2 cellular contexts compared by ENCODE assay signal in genomic region chr19:19820774-19821315, GRCh38.
TF ChIP-seq lines count a peak whose summit lies in the region.

No MANE protein-coding gene starts in this region.

TF ChIP-seq in liver, 16 proteins besides CTCF, POLR2A, EP300 and RAD21 (continued from another document):
- TF ChIP-seq SP1 (IDR thresholded peaks at IDR 0.05), result no peak
- TF ChIP-seq ZBTB33 (IDR thresholded peaks at IDR 0.05), result no peak
- no peak for TF ChIP-seq GABPA (IDR thresholded peaks at IDR 0.05 in 1 of 2, conservative IDR thresholded peaks at IDR 0.05 in 1 of 2)
- TF ChIP-seq HNF4A (conservative IDR thresholded peaks at IDR 0.05), result no peak
- no peak for TF ChIP-seq ATF3 (IDR thresholded peaks at IDR 0.05)
- no peak for TF ChIP-seq REST (IDR thresholded peaks at IDR 0.05)
- no peak for TF ChIP-seq JUND (IDR thresholded peaks at IDR 0.05)
- TF ChIP-seq NR2F2 (IDR thresholded peaks at IDR 0.05), result no peak

TF ChIP-seq in HepG2, 621 proteins besides CTCF, POLR2A, EP300 and RAD21 (continued from another document):
- no peak for TF ChIP-seq IRF9 (CRISPR knock-in tag; IDR thresholded peaks at IDR 0.05; ENCODE audit: borderline replicate concordance)
- no peak for TF ChIP-seq ZNF264 (CRISPR knock-in tag; IDR thresholded peaks at IDR 0.05)
- TF ChIP-seq ZNF160 (CRISPR knock-in tag; IDR thresholded peaks at IDR 0.05), result no peak
- TF ChIP-seq ZNF234 (CRISPR knock-in tag; conservative IDR thresholded peaks at IDR 0.05), result no peak
- no peak for TF ChIP-seq TERF1 (CRISPR knock-in tag; IDR thresholded peaks at IDR 0.05)
- TF ChIP-seq KLF16 (CRISPR knock-in tag; IDR thresholded peaks at IDR 0.05), result no peak
- TF ChIP-seq ZC3H13 (CRISPR knock-in tag; IDR thresholded peaks at IDR 0.05), result no peak
- TF ChIP-seq ZMAT3 (CRISPR knock-in tag; conservative IDR thresholded peaks at IDR 0.05), result no peak
- no peak for TF ChIP-seq ZBTB7B (CRISPR knock-in tag; IDR thresholded peaks at IDR 0.05)
- TF ChIP-seq NCOA5 (CRISPR knock-in tag; IDR thresholded peaks at IDR 0.05), result no peak
- no peak for TF ChIP-seq ZBTB2 (CRISPR knock-in tag; IDR thresholded peaks at IDR 0.05; ENCODE audit: low read depth)
- TF ChIP-seq ZNF572 (CRISPR knock-in tag; IDR thresholded peaks at IDR 0.05), result no peak
- TF ChIP-seq HDAC6 (IDR thresholded peaks at IDR 0.05; ENCODE audit: low read depth, low read length), result no peak
- no peak for TF ChIP-seq TOE1 (CRISPR knock-in tag; IDR thresholded peaks at IDR 0.05)
- TF ChIP-seq SOX5 (CRISPR knock-in tag; IDR thresholded peaks at IDR 0.05; ENCODE audit: borderline replicate concordance), result no peak
TF ChIP-seq in HepG2: peak in this region for 0.
